Comparison of ENCODE assay signal across 1 cellular context in genomic region chr1:244651956-244652698, GRCh38.
TF ChIP-seq lines count a peak whose summit lies in the region.

No MANE protein-coding gene starts in this region.

TF ChIP-seq in IMR-90, 13 proteins besides CTCF, POLR2A, EP300 and RAD21 (continued from another document):
- TF ChIP-seq, protein P1, sequence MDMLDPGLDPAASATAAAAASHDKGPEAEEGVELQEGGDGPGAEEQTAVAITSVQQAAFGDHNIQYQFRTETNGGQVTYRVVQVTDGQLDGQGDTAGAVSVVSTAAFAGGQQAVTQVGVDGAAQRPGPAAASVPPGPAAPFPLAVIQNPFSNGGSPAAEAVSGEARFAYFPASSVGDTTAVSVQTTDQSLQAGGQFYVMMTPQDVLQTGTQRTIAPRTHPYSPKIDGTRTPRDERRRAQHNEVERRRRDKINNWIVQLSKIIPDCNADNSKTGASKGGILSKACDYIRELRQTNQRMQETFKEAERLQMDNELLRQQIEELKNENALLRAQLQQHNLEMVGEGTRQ (IDR thresholded peaks at IDR 0.05; ENCODE audit: low read depth, low read length) = no peak
- TF ChIP-seq BHLHE40 (IDR thresholded peaks at IDR 0.05; ENCODE audit: low read depth, low read length) = no peak
- TF ChIP-seq MAFK (IDR thresholded peaks at IDR 0.05; ENCODE audit: low read depth, low read length) = no peak
- no peak for TF ChIP-seq CEBPB (IDR thresholded peaks at IDR 0.05; ENCODE audit: low read depth, low read length)
- TF ChIP-seq NFE2L2 (IDR thresholded peaks at IDR 0.05; ENCODE audit: low read depth, low read length) = no peak
- TF ChIP-seq MXI1 (IDR thresholded peaks at IDR 0.05; ENCODE audit: borderline replicate concordance, low read depth, low read length) = no peak
- TF ChIP-seq SMC3 (IDR thresholded peaks at IDR 0.05; ENCODE audit: low read depth, low read length) = no peak
- no peak for TF ChIP-seq FOS (IDR thresholded peaks at IDR 0.05; ENCODE audit: low read depth, low read length)
- TF ChIP-seq MAZ (IDR thresholded peaks at IDR 0.05; ENCODE audit: borderline replicate concordance, low read depth, low read length) = no peak
- TF ChIP-seq CHD1 (IDR thresholded peaks at IDR 0.05; ENCODE audit: low read depth, low read length) = no peak
- TF ChIP-seq RCOR1 (IDR thresholded peaks at IDR 0.05; ENCODE audit: insufficient replicate concordance, low read length) = no peak
- no peak for TF ChIP-seq RFX5 (IDR thresholded peaks at IDR 0.05; ENCODE audit: low read depth, low read length)
TF ChIP-seq in IMR-90: peak in this region for 0.
